ENCODE assay signal across 18 cellular contexts in the genomic region with DNA sequence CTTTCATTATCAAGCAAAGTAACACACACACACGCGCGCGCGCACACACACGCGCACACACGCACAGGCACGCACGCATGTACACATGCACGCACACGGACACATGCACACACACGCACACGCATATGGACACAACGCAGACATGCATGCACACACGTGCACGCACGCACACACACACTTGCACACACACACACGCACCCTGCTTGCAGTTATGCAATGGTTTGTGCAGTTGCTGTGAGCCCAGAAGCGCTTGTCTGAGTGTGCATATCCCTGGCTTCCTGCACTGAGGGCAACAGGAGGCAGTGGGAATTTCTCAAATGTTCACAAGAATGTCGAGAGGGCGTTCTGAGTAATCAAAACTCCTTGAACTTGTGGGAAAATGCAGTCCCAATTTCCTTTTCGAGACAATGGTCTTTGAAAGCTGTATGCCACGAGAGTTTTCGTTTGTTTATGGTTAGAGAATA. TPM values are rescaled to one million over a fixed set of nuclear protein-coding genes. Genes with fewer than 3 reads are reported as not detected.
DNase-seq lines count a peak whose midpoint lies in the region; ATAC-seq and TF ChIP-seq lines count a peak whose summit lies in the region.
"Had no signal": no experiment of that assay in that cellular context is flagged by ENCODE, and none has a peak within 500 bp of the region (broad histone marks: within the 10 kb centered on the region; RNA-seq: fewer than 3 reads in every experiment).

No MANE protein-coding gene starts in this region.

- TF ChIP-seq CTCF in AG10803 (conservative IDR thresholded peaks at IDR 0.05; ENCODE audit: low read length) (no peak), Peyer's patch (IDR thresholded peaks at IDR 0.05) (no peak), fibroblast of lung (conservative IDR thresholded peaks at IDR 0.05 in 1 of 2, IDR thresholded peaks at IDR 0.05 in 1 of 2; ENCODE audit: low read depth in 1 of 2, low read length in 2 of 2) (no peak), endodermal cell (conservative IDR thresholded peaks at IDR 0.05) (no peak)

- no peak overlapping the region for H3K27ac Mint-ChIP-seq in T-helper 2 cell treated with Interferon-gamma antibody and Interleukin-4, amounts not matched to agents 5 μg/mL and 100 μg/mL, for 36 hours
- H3K27ac Mint-ChIP-seq in endodermal cell: no peak overlapping the region
- H3K27ac Mint-ChIP-seq: CD8-positive, alpha-beta T cell had no signal

- H3K36me3 ChIP-seq in Peyer's patch (no peaks in the 10 kb centered on the region), fibroblast of lung (ENCODE audit: control insufficient read depth, insufficient read depth, low read length) (no peaks in the 10 kb centered on the region), endodermal cell (ENCODE audit: control insufficient read depth, insufficient read depth, low read length) (no peaks in the 10 kb centered on the region)

- no peak overlapping the region for H3K4me3 ChIP-seq in AG10803 (ENCODE audit: low read length)
- H3K4me3 ChIP-seq in Peyer's patch: no peak overlapping the region
- H3K4me3 ChIP-seq in fibroblast of lung (replicated peaks in 1 of 4; ENCODE audit: control extremely low read depth in 1 of 4, insufficient read depth in 1 of 4, low read depth in 3 of 4, low read length in 4 of 4): no peak overlapping the region
- no peak overlapping the region for H3K4me3 ChIP-seq in endodermal cell (ENCODE audit: low read length)

- no peaks in the 10 kb centered on the region for H3K27me3 Mint-ChIP-seq in T-helper 2 cell treated with Interferon-gamma antibody and Interleukin-4, amounts not matched to agents 5 μg/mL and 100 μg/mL, for 36 hours (ENCODE audit: low read depth)
- no peaks in the 10 kb centered on the region for H3K27me3 Mint-ChIP-seq in endodermal cell (ENCODE audit: insufficient read depth)
- H3K27me3 Mint-ChIP-seq: naive thymus-derived CD8-positive, alpha-beta T cell had no signal

- H3K9ac ChIP-seq in fibroblast of lung (ENCODE audit: insufficient read depth, low read length) (no peak overlapping the region), endodermal cell (ENCODE audit: extremely low read depth, low read length, poor library complexity, severe bottlenecking) (no peak overlapping the region)

- no peak overlapping the region for H2AFZ ChIP-seq in fibroblast of lung (ENCODE audit: low read length)

- no peak overlapping the region for H3K4me2 ChIP-seq in fibroblast of lung (ENCODE audit: extremely low read depth, insufficient read depth, low read length)

- no peak for TF ChIP-seq POLR2A in Peyer's patch (IDR thresholded peaks at IDR 0.05)

- H3K79me2 ChIP-seq in fibroblast of lung (ENCODE audit: control insufficient read depth, insufficient read depth, low read length): no peaks in the 10 kb centered on the region

- WGBS in endodermal cell (ENCODE audit: insufficient coverage in 1 of 2, insufficient read length in 1 of 2), 2 experiments: 94 to 95% methylated on average over 25 of the region's 25 CpGs

- no peaks in the 10 kb centered on the region for H4K20me1 ChIP-seq in fibroblast of lung (ENCODE audit: control insufficient read depth, extremely low read depth, insufficient read depth, low read length)

- no peaks in the 10 kb centered on the region for H3K9me3 ChIP-seq in Peyer's patch
- no peaks in the 10 kb centered on the region for H3K9me3 ChIP-seq in fibroblast of lung (ENCODE audit: control insufficient read depth, insufficient read depth, low read depth, low read length)
- H3K9me3 ChIP-seq in endodermal cell (ENCODE audit: control insufficient read depth, low read length): no peaks in the 10 kb centered on the region

- no peaks in the 10 kb centered on the region for H3K9me3 Mint-ChIP-seq in T-helper 2 cell treated with Interferon-gamma antibody and Interleukin-4, amounts not matched to agents 5 μg/mL and 100 μg/mL, for 36 hours
- H3K9me3 Mint-ChIP-seq in endodermal cell: no peaks in the 10 kb centered on the region
- H3K9me3 Mint-ChIP-seq: CD8-positive, alpha-beta T cell; naive thymus-derived CD8-positive, alpha-beta T cell had no signal

- DNase-seq in AG10803 (ENCODE audit: low read depth): peak; percentile 32
- DNase-seq in Peyer's patch: no peak
- peak; percentile 66 to 82 for DNase-seq in fibroblast of lung (ENCODE audit: low read depth in 2 of 2)
- peak; percentile 27 for DNase-seq in myocyte (ENCODE audit: low read depth)
- no peak for DNase-seq in T-helper 2 cell treated with Interferon-gamma antibody and Interleukin-4, amounts not matched to agents 5 μg/mL and 100 μg/mL, for 36 hours (ENCODE audit: low spot score)
- DNase-seq in endodermal cell: no peak
- DNase-seq: activated CD4-positive, alpha-beta T cell treated with anti-CD3 and anti-CD28 coated beads for 4 hours; activated CD8-positive, alpha-beta memory T cell treated with anti-CD3 and anti-CD28 coated beads, Interleukin-2, amount 50 U/mL, for 4 hours; activated naive CD4-positive, alpha-beta T cell; CD8-positive, alpha-beta T cell; EL; left ventricle myocardium superior; naive thymus-derived CD8-positive, alpha-beta T cell; NCI-H1694 treated with DMSO at 0.1 percent for 48 hours; SHP77 had no signal

- ATAC-seq in GM21723 (IDR thresholded peaks at IDR 0.05; ENCODE audit: unreplicated experiment): no peak
- ATAC-seq in HG03196 (IDR thresholded peaks at IDR 0.05; ENCODE audit: unreplicated experiment): no peak
- ATAC-seq: CD8-positive, alpha-beta T cell; HCT116; left ventricle myocardium superior; naive thymus-derived CD8-positive, alpha-beta T cell had no signal

- H3K27ac ChIP-seq in Peyer's patch (peak overlapping the region in 3 of 4 donors; percentile 17 to 49 (median 27)), fibroblast of lung (ENCODE audit: insufficient read depth, low read length) (peak overlapping the region; percentile 26), endodermal cell (ENCODE audit: low read depth, low read length) (no peak overlapping the region)

- no peaks in the 10 kb centered on the region for H3K27me3 ChIP-seq in Peyer's patch
- H3K27me3 ChIP-seq in fibroblast of lung (ENCODE audit: control insufficient read depth, insufficient read depth, low read length): no peaks in the 10 kb centered on the region
- H3K27me3 ChIP-seq in endodermal cell (ENCODE audit: control insufficient read depth, insufficient read depth, low read length, poor library complexity, severe bottlenecking): no peaks in the 10 kb centered on the region

- H3K4me3 Mint-ChIP-seq in T-helper 2 cell treated with Interferon-gamma antibody and Interleukin-4, amounts not matched to agents 5 μg/mL and 100 μg/mL, for 36 hours: no peak overlapping the region
- H3K4me3 Mint-ChIP-seq in endodermal cell: no peak overlapping the region
- H3K4me3 Mint-ChIP-seq: CD8-positive, alpha-beta T cell; naive thymus-derived CD8-positive, alpha-beta T cell had no signal

- H3K4me1 ChIP-seq in Peyer's patch: peaks cover 0 to 25% (median 0%) of the 10 kb centered on the region in 4 donors
- peaks cover 30% of the 10 kb centered on the region for H3K4me1 ChIP-seq in fibroblast of lung (ENCODE audit: control insufficient read depth, extremely low read depth, insufficient read depth, low read length)
- H3K4me1 ChIP-seq in endodermal cell (ENCODE audit: control insufficient read depth, insufficient read depth, low read length): peaks cover 11% of the 10 kb centered on the region

- peaks cover 19% of the 10 kb centered on the region for H3K4me1 Mint-ChIP-seq in T-helper 2 cell treated with Interferon-gamma antibody and Interleukin-4, amounts not matched to agents 5 μg/mL and 100 μg/mL, for 36 hours (ENCODE audit: low read depth)
- peaks cover 14% of the 10 kb centered on the region for H3K4me1 Mint-ChIP-seq in endodermal cell

- H3K36me3 Mint-ChIP-seq in T-helper 2 cell treated with Interferon-gamma antibody and Interleukin-4, amounts not matched to agents 5 μg/mL and 100 μg/mL, for 36 hours (ENCODE audit: low read depth): no peaks in the 10 kb centered on the region
- no peaks in the 10 kb centered on the region for H3K36me3 Mint-ChIP-seq in endodermal cell (ENCODE audit: low read depth)
- H3K36me3 Mint-ChIP-seq: CD8-positive, alpha-beta T cell; naive thymus-derived CD8-positive, alpha-beta T cell had no signal

RNA-seq across cellular contexts. Expression of gene NFKBIA, which starts 41.6 kb away (rescaled TPM):
- total RNA-seq in Peyer's patch (100 to 1,000 TPM; 210 to 873 (median 358) TPM), fibroblast of lung (67.9 and 73.4 TPM in 2 replicates), myocyte (54.0 and 58.7 TPM in 2 replicates), endodermal cell (100 to 1,000 TPM; 148 to 188 TPM)
- 17.7 and 26.9 TPM in 2 replicates for polyA plus RNA-seq in fibroblast of lung
- 22.0 and 27.5 TPM in 2 replicates for polyA plus RNA-seq in fibroblast of lung (2012)
- 131 and 148 TPM in 2 replicates for polyA minus RNA-seq in fibroblast of lung (ENCODE audit: low replicate concordance)
- polyA plus RNA-seq in myocyte (2012): 15.1 TPM
- 64.2 TPM for polyA plus RNA-seq in endodermal cell (2013, experiment 1 of 2)
- 72.6 TPM for polyA plus RNA-seq in endodermal cell (2013, experiment 2 of 2)

Comparison
In these comparisons a context has a peak if more than half of its experiments do, and no peak if none do; other contexts are left out.
1. DNase-seq: peak in AG10803 (single experiment), fibroblast of lung (2 of 2) and myocyte (single experiment); none in Peyer's patch (0 of 3), T-helper 2 cell treated with Interferon-gamma antibody and Interleukin-4, amounts not matched to agents 5 μg/mL and 100 μg/mL, for 36 hours (single experiment) and endodermal cell (single experiment).